19 cellular contexts compared by ENCODE assay signal in genomic region chr13:110179858-110180156, GRCh38.
A peak's percentile ranks its signal among the peaks of the same experiment; 100 is the strongest.
DNase-seq lines count a peak whose midpoint lies in the region; ATAC-seq, FAIRE-seq and TF ChIP-seq lines count a peak whose summit lies in the region.
"Had no signal": no experiment of that assay in that cellular context is flagged by ENCODE, and none has a peak within 500 bp of the region (broad histone marks: within the 10 kb centered on the region; RNA-seq: fewer than 3 reads in every experiment).

No MANE protein-coding gene starts in this region.

- POLR2A ChIA-PET in MCF 10A (lab: Yijun Ruan, JAX), result no interaction called here

- H3K27me3 ChIP-seq in smooth muscle cell (ENCODE audit: low read depth), result no peaks in the 10 kb centered on the region

- H3K27ac Mint-ChIP-seq in brain (peak overlapping the region in 4 of 5 experiments; percentile 64 to 92 (median 81)), osteocyte (ENCODE audit: unreplicated experiment) (peak overlapping the region; percentile 31), MCF 10A (ENCODE audit: low read depth, unreplicated experiment) (no peak overlapping the region)
- no peak overlapping the region for H3K27ac Mint-ChIP-seq in activated T-cell treated with anti-CD3 and anti-CD28 coated beads, Interleukin-2, amount 50 U/mL, for 24 hours
- H3K27ac Mint-ChIP-seq: CD4-positive, CD25-positive, alpha-beta regulatory T cell; CD8-positive, alpha-beta T cell; GM23338 had no signal

- no TSS peak for BruUV-seq in MCF 10A (replicated peaks; lab: Mats Ljungman, UMichigan)

- no peak overlapping the region for H3K4me3 Mint-ChIP-seq in brain
- no peak overlapping the region for H3K4me3 Mint-ChIP-seq in osteocyte (ENCODE audit: unreplicated experiment)
- H3K4me3 Mint-ChIP-seq in MCF 10A (ENCODE audit: unreplicated experiment), result no peak overlapping the region
- H3K4me3 Mint-ChIP-seq in activated T-cell treated with anti-CD3 and anti-CD28 coated beads, Interleukin-2, amount 50 U/mL, for 24 hours, result no peak overlapping the region
- H3K4me3 Mint-ChIP-seq: CD4-positive, CD25-positive, alpha-beta regulatory T cell; CD8-positive, alpha-beta T cell; GM23338; H9 had no signal

- FAIRE-seq in islet of Langerhans (lab: Jason Lieb, UNC), result peak; percentile 99
- FAIRE-seq: G401.6, GM12892 had no signal

- H3K9ac ChIP-seq in smooth muscle cell (ENCODE audit: low read depth), result no peak overlapping the region

- no peak for TF ChIP-seq CTCF in brain (conservative IDR thresholded peaks at IDR 0.05)
- TF ChIP-seq CTCF in osteocyte (IDR thresholded peaks at IDR 0.05), result no peak
- no peak for TF ChIP-seq CTCF in smooth muscle cell (IDR thresholded peaks at IDR 0.05; ENCODE audit: borderline replicate concordance, insufficient read depth, poor library complexity, severe bottlenecking)
- TF ChIP-seq CTCF in foreskin fibroblast (IDR thresholded peaks at IDR 0.05; ENCODE audit: low read depth, low read length), result no peak
- no peak for TF ChIP-seq CTCF in MCF 10A (IDR thresholded peaks at IDR 0.05; ENCODE audit: unreplicated experiment)

- H3K36me3 ChIP-seq in smooth muscle cell (ENCODE audit: low read depth), result peaks cover 43% of the 10 kb centered on the region

- no peak for ATAC-seq in GM18907 (IDR thresholded peaks at IDR 0.05; ENCODE audit: unreplicated experiment)
- ATAC-seq: CD8-positive, alpha-beta T cell; GM23338; HCT116 had no signal

- no peak overlapping the region for H2AFZ ChIP-seq in smooth muscle cell (ENCODE audit: low read depth)
- H2AFZ ChIP-seq: GM23338 had no signal

- no peaks in the 10 kb centered on the region for H3K4me1 ChIP-seq in smooth muscle cell (ENCODE audit: low read depth)

- peaks cover 75% of the 10 kb centered on the region for H3K36me3 Mint-ChIP-seq in brain
- H3K36me3 Mint-ChIP-seq in osteocyte (ENCODE audit: unreplicated experiment), result peaks cover 75% of the 10 kb centered on the region
- H3K36me3 Mint-ChIP-seq in MCF 10A (ENCODE audit: insufficient read depth, unreplicated experiment), result peaks cover 15% of the 10 kb centered on the region
- no peaks in the 10 kb centered on the region for H3K36me3 Mint-ChIP-seq in activated T-cell treated with anti-CD3 and anti-CD28 coated beads, Interleukin-2, amount 50 U/mL, for 24 hours (ENCODE audit: low read depth)
- H3K36me3 Mint-ChIP-seq: CD4-positive, CD25-positive, alpha-beta regulatory T cell; CD8-positive, alpha-beta T cell had no signal

- H3K9me3 Mint-ChIP-seq in brain (peaks cover 0 to 12% (median 8%) of the 10 kb centered on the region in 5 experiments), osteocyte (ENCODE audit: unreplicated experiment) (no peaks in the 10 kb centered on the region), MCF 10A (ENCODE audit: unreplicated experiment) (no peaks in the 10 kb centered on the region)
- no peaks in the 10 kb centered on the region for H3K9me3 Mint-ChIP-seq in activated T-cell treated with anti-CD3 and anti-CD28 coated beads, Interleukin-2, amount 50 U/mL, for 24 hours
- H3K9me3 Mint-ChIP-seq: GM23338, H9 had no signal

- no peak overlapping the region for H3K4me2 ChIP-seq in smooth muscle cell
- H3K4me2 ChIP-seq: GM23338 had no signal

- peaks cover 22% of the 10 kb centered on the region for H3K4me1 Mint-ChIP-seq in brain
- H3K4me1 Mint-ChIP-seq in osteocyte (ENCODE audit: unreplicated experiment), result no peaks in the 10 kb centered on the region
- no peaks in the 10 kb centered on the region for H3K4me1 Mint-ChIP-seq in MCF 10A (ENCODE audit: insufficient read depth, unreplicated experiment)
- no peaks in the 10 kb centered on the region for H3K4me1 Mint-ChIP-seq in activated T-cell treated with anti-CD3 and anti-CD28 coated beads, Interleukin-2, amount 50 U/mL, for 24 hours (ENCODE audit: low read depth)
- H3K4me1 Mint-ChIP-seq: CD4-positive, CD25-positive, alpha-beta regulatory T cell had no signal

- peaks cover 95% of the 10 kb centered on the region for H3F3A ChIP-seq in smooth muscle cell (ENCODE audit: low read depth)

- peaks cover 77% of the 10 kb centered on the region for H4K20me1 ChIP-seq in smooth muscle cell (ENCODE audit: low read depth)

- H3K4me3 ChIP-seq in smooth muscle cell, result no peak overlapping the region
- no peak overlapping the region for H3K4me3 ChIP-seq in foreskin fibroblast (ENCODE audit: low read depth in 1 of 2, low read length in 2 of 2)
- H3K4me3 ChIP-seq: GM23338 had no signal

- H3K79me2 ChIP-seq in smooth muscle cell (ENCODE audit: low read depth), result no peaks in the 10 kb centered on the region

- CTCF ChIA-PET in MCF 10A (lab: Yijun Ruan, JAX), result no interaction called here

- 91% methylated on average over 1 of the region's 1 CpG for WGBS in smooth muscle cell (ENCODE audit: low lambda C conversion rate)

- intact Hi-C loops in MCF 10A (cut with micrococcal nuclease), result no loop called here

- peak overlapping the region; percentile 89 for H3K27ac ChIP-seq in smooth muscle cell (ENCODE audit: low read depth)
- H3K27ac ChIP-seq: C4-2B had no signal

- no peaks in the 10 kb centered on the region for H3K9me3 ChIP-seq in smooth muscle cell (replicated peaks; ENCODE audit: low read depth)

- H3K27me3 Mint-ChIP-seq in brain (no peaks in the 10 kb centered on the region), osteocyte (ENCODE audit: unreplicated experiment) (no peaks in the 10 kb centered on the region), MCF 10A (ENCODE audit: insufficient read depth, unreplicated experiment) (no peaks in the 10 kb centered on the region)
- H3K27me3 Mint-ChIP-seq in activated T-cell treated with anti-CD3 and anti-CD28 coated beads, Interleukin-2, amount 50 U/mL, for 24 hours, result peaks cover 2% of the 10 kb centered on the region
- H3K27me3 Mint-ChIP-seq: CD4-positive, CD25-positive, alpha-beta regulatory T cell had no signal

- no peak for DNase-seq in osteocyte (ENCODE audit: extremely low spot score, unreplicated experiment)
- DNase-seq in smooth muscle cell (lab: John Stamatoyannopoulos, UW; ENCODE audit: unreplicated experiment), result no peak
- no peak for DNase-seq in foreskin fibroblast
- no peak for DNase-seq in MCF 10A (ENCODE audit: unreplicated experiment)
- DNase-seq in activated T-cell treated with anti-CD3 and anti-CD28 coated beads, Interleukin-2, amount 50 U/mL, for 24 hours, result no peak
- DNase-seq: Caco-2; CD4-positive, CD25-positive, alpha-beta regulatory T cell; CD8-positive, alpha-beta T cell; DMS153; DND-41; H9 had no signal

Comparison
In these comparisons a context has a peak if more than half of its experiments do, and no peak if none do; other contexts are left out.
1. H3K27ac Mint-ChIP-seq: peak in brain (4 of 5) and osteocyte (single experiment); none in MCF 10A (single experiment) and activated T-cell treated with anti-CD3 and anti-CD28 coated beads, Interleukin-2, amount 50 U/mL, for 24 hours (single experiment).